8 cellular contexts compared by ENCODE assay signal in genomic region chr12:66144796-66145754, GRCh38. TPM values are rescaled to one million over a fixed set of nuclear protein-coding genes. Genes with fewer than 3 reads are reported as not detected.
DNase-seq lines count a peak whose midpoint lies in the region; ATAC-seq, FAIRE-seq and TF ChIP-seq lines count a peak whose summit lies in the region.

No MANE protein-coding gene starts in this region.

- no peak overlapping the region for H3K27ac ChIP-seq in CD4-positive, alpha-beta T cell (ENCODE audit: low read depth, low read length)
- peak overlapping the region; percentile 53 to 64 for H3K27ac ChIP-seq in breast epithelium
- H3K27ac ChIP-seq in HepG2 (ENCODE audit: extremely low read length, insufficient read depth, low read length): no peak overlapping the region

- H3K4me1 Mint-ChIP-seq in CD4-positive, alpha-beta T cell (ENCODE audit: low read depth): peaks cover 34% of the 10 kb centered on the region
- peaks cover 27% of the 10 kb centered on the region for H3K4me1 Mint-ChIP-seq in HFFc6 (ENCODE audit: low read depth)

- no peak for TF ChIP-seq POLR2A in breast epithelium (IDR thresholded peaks at IDR 0.05)
- TF ChIP-seq POLR2A in HepG2 (IDR thresholded peaks at IDR 0.05; ENCODE audit: insufficient read depth in 1 of 2, low read depth in 2 of 2, low read length in 2 of 2): no peak

- no peaks in the 10 kb centered on the region for H3K79me2 ChIP-seq in HepG2 (ENCODE audit: insufficient read depth, low read length)

- TF ChIP-seq EP300 in HepG2 (IDR thresholded peaks at IDR 0.05; ENCODE audit: low read depth in 2 of 2, low read length in 2 of 2) (no peak), HepG2 (CRISPR knock-in tag; IDR thresholded peaks at IDR 0.05; ENCODE audit: borderline replicate concordance) (no peak)

- H3K9me3 Mint-ChIP-seq in CD4-positive, alpha-beta T cell: peaks cover 5% of the 10 kb centered on the region
- H3K9me3 Mint-ChIP-seq in HFFc6: peaks cover 18% of the 10 kb centered on the region

- H3K4me3 ChIP-seq in breast epithelium (no peak overlapping the region), HepG2 (replicated peaks in 1 of 3; ENCODE audit: insufficient read depth in 1 of 3, low read depth in 2 of 3, low read length in 3 of 3) (no peak overlapping the region)

- peak; percentile 36 for TF ChIP-seq CTCF in CD4-positive, alpha-beta T cell (IDR thresholded peaks at IDR 0.05)
- TF ChIP-seq CTCF in HFFc6 (IDR thresholded peaks at IDR 0.05) (peak; percentile 83), breast epithelium (IDR thresholded peaks at IDR 0.05) (peak; percentile 11 to 60 (median 52)), HepG2 (CRISPR knock-in tag; IDR thresholded peaks at IDR 0.05) (peak; percentile 66)

- H3K27me3 Mint-ChIP-seq in CD4-positive, alpha-beta T cell: no peaks in the 10 kb centered on the region
- no peaks in the 10 kb centered on the region for H3K27me3 Mint-ChIP-seq in HFFc6 (ENCODE audit: insufficient read depth)

- H3K27me3 ChIP-seq in CD4-positive, alpha-beta T cell (ENCODE audit: control insufficient read depth, insufficient read depth, low read length): no peaks in the 10 kb centered on the region
- H3K27me3 ChIP-seq in breast epithelium (no peaks in the 10 kb centered on the region), HepG2 (ENCODE audit: control insufficient read depth in 1 of 2, insufficient read depth in 2 of 2, low read length in 2 of 2) (no peaks in the 10 kb centered on the region)

- CTCF ChIA-PET in CD4-positive, alpha-beta T cell (lab: Charles Lee): interaction anchor here (0.6 to 2.7 kb wide), 6 partner anchors 9 to 121 kb away, joined by 3 to 8 read pairs (median 4); partner anchors contain the start of gene LLPH
- CTCF ChIA-PET in HepG2 (lab: Yijun Ruan, JAX; ENCODE audit: low intra/inter-chr PET ratio, low total read pairs): interaction anchor here (0.9 kb wide), 1 partner anchor 264 kb away, joined by 3 read pairs; no protein-coding TSS in a partner anchor

- H3K36me3 ChIP-seq in breast epithelium: peaks cover 6% of the 10 kb centered on the region
- no peaks in the 10 kb centered on the region; a peak in 2 of 5 replicates for H3K36me3 ChIP-seq in HepG2 (replicated peaks in 1 of 2; ENCODE audit: control insufficient read depth in 1 of 2, insufficient read depth in 2 of 2, low read length in 2 of 2)

- ATAC-seq in CD4-positive, alpha-beta T cell (ENCODE audit: poor library complexity): peak; percentile 73
- ATAC-seq in HepG2: peak; percentile 84

- H3K9me3 ChIP-seq in CD4-positive, alpha-beta T cell (ENCODE audit: control insufficient read depth, low read length): peaks cover 23% of the 10 kb centered on the region
- peaks cover 5 to 22% of the 10 kb centered on the region in 2 donors for H3K9me3 ChIP-seq in breast epithelium
- H3K9me3 ChIP-seq in HepG2 (ENCODE audit: low read length): peaks cover 10% of the 10 kb centered on the region

- peak; percentile 43 for FAIRE-seq in HepG2 (lab: Jason Lieb, UNC)

- H3K9ac ChIP-seq in HepG2 (ENCODE audit: insufficient read depth, low read depth, low read length): no peak overlapping the region

- POLR2A ChIA-PET in CD4-positive, alpha-beta T cell (lab: Charles Lee): interaction anchor here (0.9 to 1.3 kb wide), 3 partner anchors 14 to 207 kb away, joined by 3 to 5 read pairs (median 5); partner anchors contain the start of genes LLPH and TMBIM4
- POLR2A ChIA-PET in HepG2 (lab: Yijun Ruan, JAX): interaction anchor here (0.6 to 1.3 kb wide), 2 partner anchors 14 to 25 kb away, joined by 3 to 14 read pairs; partner anchors contain the start of genes LLPH and TMBIM4

- peaks cover 90% of the 10 kb centered on the region for H3K36me3 Mint-ChIP-seq in CD4-positive, alpha-beta T cell (ENCODE audit: low read depth)
- H3K36me3 Mint-ChIP-seq in HFFc6 (ENCODE audit: low read depth): peaks cover 65% of the 10 kb centered on the region

- H4K20me1 ChIP-seq in HepG2 (ENCODE audit: insufficient read depth, low read length): no peaks in the 10 kb centered on the region

- H3K4me3 Mint-ChIP-seq in CD4-positive, alpha-beta T cell: no peak overlapping the region
- no peak overlapping the region for H3K4me3 Mint-ChIP-seq in HFFc6

- intact Hi-C loops in CD4-positive, alpha-beta T cell (cut with DNase I, micrococcal nuclease): loop anchor here (1.0 to 10.0 kb wide), 4 partner anchors 264 to 716 kb away; no protein-coding TSS in a partner anchor
- intact Hi-C loops in breast epithelium (cut with DNase I; ENCODE audit: low total_unique reads): loop anchor here (5.0 kb wide), 1 partner anchor 547 kb away; no protein-coding TSS in a partner anchor
- intact Hi-C loops in HepG2 (cut with micrococcal nuclease; ENCODE audit: unreplicated experiment): no loop called here

- H2AFZ ChIP-seq in HepG2 (ENCODE audit: low read length): no peak overlapping the region

- no peak for DNase-seq in CD4-positive, alpha-beta T cell
- peak; percentile 59 for DNase-seq in HFFc6
- DNase-seq in OCI-M1 (lab: John Stamatoyannopoulos, UW): peak; percentile 60
- no peak for DNase-seq in breast epithelium (ENCODE audit: low spot score in 2 of 2)
- DNase-seq in HepG2 (ENCODE audit: low spot score): peak; percentile 69
- peak; percentile 54 for DNase-seq in ureter (ENCODE audit: low spot score)
- no peak for DNase-seq in activated CD8-positive, alpha-beta memory T cell treated with anti-CD3 and anti-CD28 coated beads, Interleukin-2, amount 50 U/mL, for 48 hours
- DNase-seq in NCI-H146 treated with DMSO at 0.1 percent for 48 hours (lab: John Stamatoyannopoulos, UW; ENCODE audit: unreplicated experiment): no peak

- BruUV-seq in HepG2 (replicated peaks; lab: Mats Ljungman, UMichigan): no TSS peak

- in situ Hi-C loops in HepG2 (cut with HindIII; ENCODE audit: extremely low pct_ligation_motif_present, low pct_unique_long_range_greater_than_20kb): loop anchor here (10.0 kb wide), 1 partner anchor 260 kb away; no protein-coding TSS in a partner anchor

- no peaks in the 10 kb centered on the region for H3K4me1 ChIP-seq in breast epithelium
- H3K4me1 ChIP-seq in HepG2 (ENCODE audit: insufficient read depth, low read length): peaks cover 7% of the 10 kb centered on the region; the same call in 1 of the 2 replicates

- no peak overlapping the region for H3K4me2 ChIP-seq in HepG2 (ENCODE audit: low read depth, low read length)

- peak overlapping the region; percentile 50 for H3K27ac Mint-ChIP-seq in CD4-positive, alpha-beta T cell
- H3K27ac Mint-ChIP-seq in HFFc6: peak overlapping the region; percentile 66

- no peak for TF ChIP-seq RAD21 in HepG2 (CRISPR knock-in tag; IDR thresholded peaks at IDR 0.05)

- WGBS in HepG2 (ENCODE audit: low lambda C conversion rate): 66% methylated on average over 7 of the region's 7 CpGs

RNA-seq across cellular contexts. Expression of gene LLPH, which starts 14.5 kb away (rescaled TPM):
- 10 to 100 TPM; 27.3 to 31.0 TPM for total RNA-seq in CD4-positive, alpha-beta T cell
- 10 to 100 TPM; 41.1 to 53.1 (median 45.5) TPM for total RNA-seq in HFFc6 (2021; fragmentation: NEBNext Ultra II Directional; extraction: Animal tissue kit (Norgen Biotek cat#: 25700))
- total RNA-seq in breast epithelium (1 to 10 TPM; 3.9 to 6.6 (median 6.1) TPM), HepG2 (2016; rRNA removed; fragmentation: Illumina TruSeq; extraction: Trizol) (25.6 and 38.6 TPM in 2 replicates), ureter (27.6 TPM)
- total RNA-seq in HepG2 (2016; cell fraction: cytosol; rRNA removed; fragmentation: Illumina TruSeq; extraction: Trizol; ENCODE audit: low read depth): 5.4 and 7.8 TPM in 2 replicates
- total RNA-seq in HepG2 (2016; cell fraction: insoluble cytoplasmic fraction; rRNA removed; fragmentation: Illumina TruSeq; extraction: Trizol): 22.4 and 38.8 TPM in 2 replicates
- total RNA-seq in HepG2 (2016; cell fraction: membrane; rRNA removed; fragmentation: Illumina TruSeq; extraction: Trizol): 7.7 and 9.0 TPM in 2 replicates
- total RNA-seq in HepG2 (2016; cell fraction: nucleus; rRNA removed; fragmentation: Illumina TruSeq; extraction: Trizol): 9.0 and 10.8 TPM in 2 replicates
- 3.7 and 4.2 TPM in 2 replicates for polyA plus RNA-seq in HepG2 (2011; rRNA removed)
- 1.4 and 3.0 TPM in 2 replicates for polyA plus RNA-seq in HepG2 (2011; cell fraction: cytosol; rRNA removed)
- polyA plus RNA-seq in HepG2 (2011; cell fraction: nucleus; rRNA removed): 0.72 and 0.88 TPM in 2 replicates
- polyA plus RNA-seq in HepG2 (2012): 15.8 and 20.3 TPM in 2 replicates
- 10.1 and 12.2 TPM in 2 replicates for polyA plus RNA-seq in HepG2 (2016; cell fraction: cytosol; fragmentation: Illumina TruSeq; extraction: Trizol; ENCODE audit: low read depth)
- polyA plus RNA-seq in HepG2 (2016; cell fraction: insoluble cytoplasmic fraction; fragmentation: Illumina TruSeq; extraction: Trizol; ENCODE audit: low read depth): 58.6 and 68.8 TPM in 2 replicates
- 10.8 and 11.9 TPM in 2 replicates for polyA plus RNA-seq in HepG2 (2016; cell fraction: membrane; fragmentation: Illumina TruSeq; extraction: Trizol; ENCODE audit: low read depth)
- 21.3 and 22.5 TPM in 2 replicates for polyA plus RNA-seq in HepG2 (2016; cell fraction: nucleus; fragmentation: Illumina TruSeq; extraction: Trizol; ENCODE audit: insufficient read depth, low read depth)
- polyA minus RNA-seq in HepG2 (2011; rRNA and poly(A)+ RNA removed; ENCODE audit: low replicate concordance): 1.2 and 2.7 TPM in 2 replicates
- 0.97 and 1.2 TPM in 2 replicates for polyA minus RNA-seq in HepG2 (2011; cell fraction: cytosol; rRNA and poly(A)+ RNA removed)
- 4.4 and 4.6 TPM in 2 replicates for polyA minus RNA-seq in HepG2 (2011; cell fraction: nucleus; rRNA and poly(A)+ RNA removed)

RNA-seq across cellular contexts. Expression of gene TMBIM4, which starts 24.7 kb away (rescaled TPM):
- 10 to 100 TPM; 24.1 to 24.2 TPM for total RNA-seq in CD4-positive, alpha-beta T cell
- 100 to 1,000 TPM in 3 of 6 experiments, 10 to 100 TPM in 3; 92.3 to 112 (median 104) TPM for total RNA-seq in HFFc6 (2021; fragmentation: NEBNext Ultra II Directional; extraction: Animal tissue kit (Norgen Biotek cat#: 25700))
- total RNA-seq in breast epithelium (100 to 1,000 TPM; 128 to 325 (median 218) TPM), HepG2 (2016; rRNA removed; fragmentation: Illumina TruSeq; extraction: Trizol) (42.7 and 60.5 TPM in 2 replicates), ureter (124 TPM)
- 23.4 and 25.4 TPM in 2 replicates for total RNA-seq in HepG2 (2016; cell fraction: cytosol; rRNA removed; fragmentation: Illumina TruSeq; extraction: Trizol; ENCODE audit: low read depth)
- 39.4 and 63.5 TPM in 2 replicates for total RNA-seq in HepG2 (2016; cell fraction: insoluble cytoplasmic fraction; rRNA removed; fragmentation: Illumina TruSeq; extraction: Trizol)
- 26.8 and 31.2 TPM in 2 replicates for total RNA-seq in HepG2 (2016; cell fraction: membrane; rRNA removed; fragmentation: Illumina TruSeq; extraction: Trizol)
- 49.6 and 63.4 TPM in 2 replicates for total RNA-seq in HepG2 (2016; cell fraction: nucleus; rRNA removed; fragmentation: Illumina TruSeq; extraction: Trizol)
- 50.6 and 67.7 TPM in 2 replicates for polyA plus RNA-seq in HepG2 (2011; rRNA removed)
- 52.4 and 84.3 TPM in 2 replicates for polyA plus RNA-seq in HepG2 (2011; cell fraction: cytosol; rRNA removed)
- polyA plus RNA-seq in HepG2 (2011; cell fraction: nucleus; rRNA removed): 13.8 and 20.7 TPM in 2 replicates
- polyA plus RNA-seq in HepG2 (2012): 22.5 and 39.1 TPM in 2 replicates
- 38.5 and 45.6 TPM in 2 replicates for polyA plus RNA-seq in HepG2 (2016; cell fraction: cytosol; fragmentation: Illumina TruSeq; extraction: Trizol; ENCODE audit: low read depth)
- polyA plus RNA-seq in HepG2 (2016; cell fraction: insoluble cytoplasmic fraction; fragmentation: Illumina TruSeq; extraction: Trizol; ENCODE audit: low read depth): 48.1 and 48.4 TPM in 2 replicates
- polyA plus RNA-seq in HepG2 (2016; cell fraction: membrane; fragmentation: Illumina TruSeq; extraction: Trizol; ENCODE audit: low read depth): 37.2 and 37.7 TPM in 2 replicates
- 94.9 and 98.2 TPM in 2 replicates for polyA plus RNA-seq in HepG2 (2016; cell fraction: nucleus; fragmentation: Illumina TruSeq; extraction: Trizol; ENCODE audit: insufficient read depth, low read depth)
- polyA minus RNA-seq in HepG2 (2011; rRNA and poly(A)+ RNA removed; ENCODE audit: low replicate concordance): 18.5 and 25.0 TPM in 2 replicates
- polyA minus RNA-seq in HepG2 (2011; cell fraction: cytosol; rRNA and poly(A)+ RNA removed): 21.6 and 27.0 TPM in 2 replicates
- polyA minus RNA-seq in HepG2 (2011; cell fraction: nucleus; rRNA and poly(A)+ RNA removed): 13.4 and 17.9 TPM in 2 replicates

RNA-seq across cellular contexts. Expression of gene IRAK3, which starts 43.9 kb away (rescaled TPM):
- total RNA-seq in CD4-positive, alpha-beta T cell: under 1 TPM; 0.59 to 0.74 TPM
- total RNA-seq in HFFc6 (2021; fragmentation: NEBNext Ultra II Directional; extraction: Animal tissue kit (Norgen Biotek cat#: 25700)): 1 to 10 TPM in 5 of 6 experiments, under 1 TPM in 1; 0.83 to 4.7 (median 3.6) TPM
- 10 to 100 TPM; 22.2 to 88.8 (median 37.7) TPM for total RNA-seq in breast epithelium
- total RNA-seq in HepG2 (2016; rRNA removed; fragmentation: Illumina TruSeq; extraction: Trizol): not detected in 2 replicates
- total RNA-seq in HepG2 (2016; cell fraction: cytosol; rRNA removed; fragmentation: Illumina TruSeq; extraction: Trizol; ENCODE audit: low read depth): not detected in 2 replicates
- not detected in 2 replicates for total RNA-seq in HepG2 (2016; cell fraction: insoluble cytoplasmic fraction; rRNA removed; fragmentation: Illumina TruSeq; extraction: Trizol)
- not detected in 2 replicates for total RNA-seq in HepG2 (2016; cell fraction: membrane; rRNA removed; fragmentation: Illumina TruSeq; extraction: Trizol)
- total RNA-seq in HepG2 (2016; cell fraction: nucleus; rRNA removed; fragmentation: Illumina TruSeq; extraction: Trizol): not detected in 2 replicates
- polyA plus RNA-seq in HepG2 (2011; rRNA removed): 0.01 TPM in 1 of 2 replicates, not detected in the other
- polyA plus RNA-seq in HepG2 (2011; cell fraction: cytosol; rRNA removed): 0.01 TPM in 1 of 2 replicates, not detected in the other
- not detected in 2 replicates for polyA plus RNA-seq in HepG2 (2011; cell fraction: nucleus; rRNA removed)
- polyA plus RNA-seq in HepG2 (2012): not detected in 2 replicates
- not detected in 2 replicates for polyA plus RNA-seq in HepG2 (2016; cell fraction: cytosol; fragmentation: Illumina TruSeq; extraction: Trizol; ENCODE audit: low read depth)
- not detected in 2 replicates for polyA plus RNA-seq in HepG2 (2016; cell fraction: insoluble cytoplasmic fraction; fragmentation: Illumina TruSeq; extraction: Trizol; ENCODE audit: low read depth)
- polyA plus RNA-seq in HepG2 (2016; cell fraction: membrane; fragmentation: Illumina TruSeq; extraction: Trizol; ENCODE audit: low read depth): not detected in 2 replicates
- not detected in 2 replicates for polyA plus RNA-seq in HepG2 (2016; cell fraction: nucleus; fragmentation: Illumina TruSeq; extraction: Trizol; ENCODE audit: insufficient read depth, low read depth)
- polyA minus RNA-seq in HepG2 (2011; rRNA and poly(A)+ RNA removed; ENCODE audit: low replicate concordance): not detected in 2 replicates
- polyA minus RNA-seq in HepG2 (2011; cell fraction: cytosol; rRNA and poly(A)+ RNA removed): not detected in 2 replicates
- polyA minus RNA-seq in HepG2 (2011; cell fraction: nucleus; rRNA and poly(A)+ RNA removed): under 0.01 TPM in 1 of 2 replicates, not detected in the other
- total RNA-seq in ureter: 23.1 TPM

Comparison
In these comparisons a context has a peak if more than half of its experiments do, and no peak if none do; other contexts are left out.
1. DNase-seq: peak in HFFc6 (single experiment), OCI-M1 (single experiment), HepG2 (single experiment) and ureter (single experiment); none in CD4-positive, alpha-beta T cell (0 of 10), breast epithelium (0 of 2), activated CD8-positive, alpha-beta memory T cell treated with anti-CD3 and anti-CD28 coated beads, Interleukin-2, amount 50 U/mL, for 48 hours (single experiment) and NCI-H146 treated with DMSO at 0.1 percent for 48 hours (single experiment).
2. H3K27ac ChIP-seq: peak in breast epithelium (2 of 2); none in CD4-positive, alpha-beta T cell (single experiment) and HepG2 (single experiment).
3. Peak in every context shown above with its lines, with median percentiles within 50 percentile points of each other: CTCF ChIP-seq.